In the genomic region with DNA sequence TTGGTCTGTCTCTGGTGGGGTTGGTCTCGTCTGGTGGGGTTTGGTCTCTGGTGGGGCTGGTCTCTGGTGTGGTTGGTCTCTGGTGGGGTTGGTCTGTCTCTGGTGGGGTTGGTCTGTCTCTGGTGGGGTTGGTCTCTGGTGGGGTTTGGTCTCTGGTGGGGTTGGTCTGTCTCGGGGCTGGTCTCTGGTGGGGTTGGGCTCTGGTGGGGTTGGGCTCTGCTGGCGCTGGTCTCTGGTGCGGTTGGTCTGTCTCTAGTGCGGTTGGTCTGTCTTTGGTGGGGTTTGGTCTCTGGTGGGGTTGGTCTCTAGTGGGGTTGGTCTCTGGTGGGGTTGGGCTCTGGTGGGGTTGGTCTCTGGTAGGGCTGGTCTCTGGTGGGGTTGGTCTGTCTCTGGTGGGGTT, we compare ENCODE assay signal across 18 cellular contexts.
"Had no signal": no experiment of that assay in that cellular context is flagged by ENCODE, and none has a peak within 500 bp of the region (broad histone marks: within the 10 kb centered on the region; RNA-seq: fewer than 3 reads in every experiment).

No MANE protein-coding gene starts in this region.

- ATAC-seq: activated CD8-positive, alpha-beta memory T cell treated with anti-CD3 and anti-CD28 coated beads, Interleukin-2, amount 10 ng/mL, durations not matched to agents 7 days and 5 days; activated naive CD4-positive, alpha-beta T cell treated with anti-CD3 and anti-CD28 coated beads, Interleukin-2, amount 50 U/mL, for 72 hours had no signal

- H3K27me3 ChIP-seq: stomach, tibial artery had no signal

- H3K27me3 Mint-ChIP-seq: activated T-cell treated with anti-CD3 and anti-CD28 coated beads, Interleukin-2, amount 50 U/mL, for 24 hours; brain; natural killer cell treated with Interleukin-12 subunit alpha and Interleukin-12 subunit beta and Interleukin-15 and Interleukin-18, amount 100 ng/mL, for 72 hours had no signal

- H3K4me3 ChIP-seq: lung, stomach, tibial artery had no signal

- H3K9me3 Mint-ChIP-seq: activated naive CD4-positive, alpha-beta T cell treated with anti-CD3 and anti-CD28 coated beads, Interleukin-2, amount 50 U/mL, for 72 hours; activated T-cell treated with anti-CD3 and anti-CD28 coated beads, Interleukin-2, amount 50 U/mL, for 24 hours; endodermal cell; natural killer cell treated with Interleukin-12 subunit alpha and Interleukin-12 subunit beta and Interleukin-15 and Interleukin-18, amount 100 ng/mL, for 72 hours had no signal

- H3K9me3 ChIP-seq: stomach, tibial artery had no signal

- H3K27ac ChIP-seq: tibial artery had no signal

- H3K4me1 Mint-ChIP-seq: brain had no signal

- H3K4me3 Mint-ChIP-seq: activated CD8-positive, alpha-beta memory T cell treated with anti-CD3 and anti-CD28 coated beads, Interleukin-2, amount 10 ng/mL, durations not matched to agents 7 days and 5 days; activated T-cell treated with anti-CD3 and anti-CD28 coated beads, Interleukin-2, amount 50 U/mL, for 24 hours; endodermal cell; natural killer cell treated with Interleukin-12 subunit alpha and Interleukin-12 subunit beta and Interleukin-15 and Interleukin-18, amount 100 ng/mL, for 72 hours had no signal

- H3K27ac Mint-ChIP-seq: activated CD8-positive, alpha-beta memory T cell treated with anti-CD3 and anti-CD28 coated beads, Interleukin-2, amount 10 ng/mL, durations not matched to agents 7 days and 5 days; activated T-cell treated with anti-CD3 and anti-CD28 coated beads, Interleukin-2, amount 50 U/mL, for 24 hours; endodermal cell had no signal

- H3K36me3 ChIP-seq: stomach, tibial artery had no signal

- DNase-seq: activated CD4-positive, alpha-beta T cell treated with anti-CD3 and anti-CD28 coated beads for 1 hour; activated CD4-positive, alpha-beta T cell treated with anti-CD3 and anti-CD28 coated beads, Interleukin-2, amount 50 U/mL, for 48 hours; activated CD8-positive, alpha-beta memory T cell treated with anti-CD3 and anti-CD28 coated beads, Interleukin-2, amount 10 ng/mL, durations not matched to agents 7 days and 5 days; activated effector memory CD4-positive, alpha-beta T cell treated with Interleukin-2 at 50 U/mL for 16 hours; activated T-cell treated with anti-CD3 and anti-CD28 coated beads, Interleukin-2, amount 50 U/mL, for 24 hours; amniotic stem cell; cerebellar nuclear complex; endodermal cell; erythroblast; left cardiac atrium; stimulated activated CD4-positive, alpha-beta T cell treated with anti-CD3 and anti-CD28 coated beads, Interleukin-4, amount 100 ng/mL, for 1 hour; stimulated activated CD8-positive, alpha-beta memory T cell treated with anti-CD3 and anti-CD28 coated beads, Interleukin-4, amount 100 ng/mL, for 48 hours; tibial artery had no signal

- H3K36me3 Mint-ChIP-seq: activated CD8-positive, alpha-beta memory T cell treated with anti-CD3 and anti-CD28 coated beads, Interleukin-2, amount 10 ng/mL, durations not matched to agents 7 days and 5 days; activated naive CD4-positive, alpha-beta T cell treated with anti-CD3 and anti-CD28 coated beads, Interleukin-2, amount 50 U/mL, for 72 hours; brain; natural killer cell treated with Interleukin-12 subunit alpha and Interleukin-12 subunit beta and Interleukin-15 and Interleukin-18, amount 100 ng/mL, for 72 hours had no signal
